Comparison of ENCODE assay signal across 8 cellular contexts in the genomic region with DNA sequence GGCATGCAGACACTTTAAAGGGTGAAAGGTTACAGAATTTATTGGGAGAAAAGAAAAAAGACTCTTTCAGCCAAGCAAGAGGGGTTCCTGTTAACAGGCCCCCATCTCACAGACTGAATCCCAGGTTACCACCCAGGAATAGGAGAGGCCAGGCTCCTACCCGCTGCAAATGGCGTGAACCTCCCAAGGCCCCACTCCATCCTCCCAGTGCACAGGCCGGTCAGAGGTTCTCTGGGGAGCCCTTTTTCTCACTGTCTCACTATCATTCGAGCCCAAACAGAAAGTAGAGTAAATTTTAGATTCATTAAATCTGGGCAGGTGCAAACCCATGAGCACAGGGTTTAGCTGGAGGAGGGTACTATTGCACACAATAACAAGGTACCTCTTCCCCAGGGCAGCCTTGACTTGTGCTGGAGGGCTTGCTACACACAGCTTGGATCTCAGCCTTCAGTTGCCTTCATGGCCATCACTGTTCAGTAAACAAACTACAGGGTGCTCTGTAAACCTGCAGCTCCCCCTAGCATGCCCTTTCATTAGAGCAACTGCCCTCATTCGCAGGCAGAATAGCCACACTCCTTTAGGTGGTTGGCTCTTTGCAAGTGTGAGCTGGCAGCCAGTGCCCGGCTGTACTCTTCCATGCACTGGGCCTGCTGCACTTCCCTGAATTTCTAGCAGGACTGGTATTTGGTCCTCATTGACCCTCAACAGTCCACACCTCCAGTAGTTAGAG.
A peak's percentile ranks its signal among the peaks of the same experiment; 100 is the strongest.
DNase-seq lines count a peak whose midpoint lies in the region; ATAC-seq, FAIRE-seq and TF ChIP-seq lines count a peak whose summit lies in the region.

No MANE protein-coding gene starts in this region.

- in situ Hi-C loops in GM13977 (cut with MboI; ENCODE audit: low pct_unique_long_range_greater_than_20kb, low sequenced_read_pairs, unreplicated experiment), result no loop called here

- peak; percentile 60 for ATAC-seq in HG02759 (IDR thresholded peaks at IDR 0.05; ENCODE audit: unreplicated experiment)

- DNase-seq in AG08395 (ENCODE audit: low spot score) (peak; percentile 59), GM13977 (ENCODE audit: low spot score) (peak; percentile 57), NCI-H1694 treated with DMSO at 0.1 percent for 48 hours (lab: John Stamatoyannopoulos, UW) (peak; percentile 32), amniotic epithelial cell (ENCODE audit: low read depth) (peak; percentile 76), islet precursor cell (peak; percentile 79), urothelium cell line (ENCODE audit: low spot score) (peak; percentile 27), NCI-H2029 treated with DMSO at 0.1 percent for 48 hours (lab: John Stamatoyannopoulos, UW) (no peak)

- FAIRE-seq in urothelium cell line (lab: Jason Lieb, UNC), result no peak

- TF ChIP-seq CTCF in GM13977 (IDR thresholded peaks at IDR 0.05; ENCODE audit: extremely low read depth, insufficient read depth, missing control alignments), result peak; percentile 75
